ENCODE assay signal across 14 cellular contexts in the genomic region with DNA sequence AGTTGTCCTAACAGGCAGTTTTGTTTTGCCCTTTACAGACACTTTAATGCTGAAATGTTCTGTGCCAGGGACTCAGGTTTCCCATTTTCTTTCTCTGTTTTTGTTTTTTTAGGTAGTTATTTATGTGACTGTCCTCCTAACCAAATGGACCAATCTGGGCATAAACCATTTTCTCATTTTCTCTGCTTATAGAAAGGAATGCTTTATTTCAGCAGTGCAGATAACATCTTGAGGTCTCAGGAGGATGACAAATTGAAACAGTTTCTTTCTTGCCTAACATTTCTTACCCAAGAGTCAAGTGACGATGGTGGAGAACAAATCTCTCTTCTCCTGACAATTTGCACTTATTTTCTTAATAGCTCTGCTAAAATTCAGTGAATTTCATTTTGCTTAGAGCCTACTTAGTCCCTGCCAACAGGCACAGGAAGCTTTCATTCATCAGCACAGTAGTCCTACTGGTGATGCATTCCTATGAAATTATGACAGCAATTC.
DNase-seq lines count a peak whose midpoint lies in the region; ATAC-seq and TF ChIP-seq lines count a peak whose summit lies in the region.
"Had no signal": no experiment of that assay in that cellular context is flagged by ENCODE, and none has a peak within 500 bp of the region (broad histone marks: within the 10 kb centered on the region; RNA-seq: fewer than 3 reads in every experiment).

No MANE protein-coding gene starts in this region.

- intact Hi-C loops in activated CD4-positive, alpha-beta memory T cell treated with anti-CD3 and anti-CD28 coated beads for 36 hours (cut with micrococcal nuclease) = no loop called here

- WGBS in gastroesophageal sphincter (ENCODE audit: low coverage in 1 of 2), 2 donors = 27 to 80% methylated on average over 1 of the region's 1 CpG
- WGBS in smooth muscle cell (ENCODE audit: low lambda C conversion rate) = 53% methylated on average over 1 of the region's 1 CpG

- H4K20me1 ChIP-seq in smooth muscle cell (ENCODE audit: low read depth) = peaks cover 9% of the 10 kb centered on the region

- H3K4me2 ChIP-seq in smooth muscle cell = no peak overlapping the region

- H3K4me1 Mint-ChIP-seq in activated CD4-positive, alpha-beta memory T cell treated with anti-CD3 and anti-CD28 coated beads, Interleukin-2, amount 10 ng/mL, durations not matched to agents 7 days and 5 days = peaks cover 10% of the 10 kb centered on the region
- H3K4me1 Mint-ChIP-seq in activated CD4-positive, alpha-beta memory T cell treated with anti-CD3 and anti-CD28 coated beads for 36 hours (ENCODE audit: low read depth) = no peaks in the 10 kb centered on the region

- no peak for TF ChIP-seq EP300 in gastroesophageal sphincter (IDR thresholded peaks at IDR 0.05)

- ATAC-seq in gastroesophageal sphincter = peak; percentile 70
- no peak for ATAC-seq in GM18870 (IDR thresholded peaks at IDR 0.05; ENCODE audit: unreplicated experiment)

- H2AFZ ChIP-seq in smooth muscle cell (ENCODE audit: low read depth) = no peak overlapping the region

- no peaks in the 10 kb centered on the region for H3K36me3 Mint-ChIP-seq in activated CD4-positive, alpha-beta memory T cell treated with anti-CD3 and anti-CD28 coated beads, Interleukin-2, amount 10 ng/mL, durations not matched to agents 7 days and 5 days (ENCODE audit: low read depth)
- H3K36me3 Mint-ChIP-seq in activated CD4-positive, alpha-beta memory T cell treated with anti-CD3 and anti-CD28 coated beads for 36 hours = no peaks in the 10 kb centered on the region

- no peak for DNase-seq in activated CD4-positive, alpha-beta memory T cell treated with anti-CD3 and anti-CD28 coated beads, Interleukin-2, amount 10 ng/mL, durations not matched to agents 7 days and 5 days
- DNase-seq in activated CD4-positive, alpha-beta memory T cell treated with anti-CD3 and anti-CD28 coated beads for 36 hours = no peak
- DNase-seq in adipocyte (ENCODE audit: low read depth) (peak; percentile 84), smooth muscle cell (lab: John Stamatoyannopoulos, UW; ENCODE audit: unreplicated experiment) (no peak), RKO (ENCODE audit: low spot score) (no peak), GOT3 (lab: John Stamatoyannopoulos, UW) (no peak)
- DNase-seq: 8988T, activated gamma-delta T cell, GF-D8, NCI-H2081 treated with DMSO at 0.1 percent for 48 hours, SHP77 treated with DMSO at 0.1 percent for 48 hours had no signal

- CTCF ChIA-PET in activated CD4-positive, alpha-beta memory T cell treated with anti-CD3 and anti-CD28 coated beads, Interleukin-2, amount 10 ng/mL, durations not matched to agents 7 days and 5 days (lab: Charles Lee) = no interaction called here
- CTCF ChIA-PET in activated CD4-positive, alpha-beta memory T cell treated with anti-CD3 and anti-CD28 coated beads for 36 hours (lab: Charles Lee) = no interaction called here

- TF ChIP-seq CTCF in gastroesophageal sphincter (IDR thresholded peaks at IDR 0.05) (no peak), smooth muscle cell (IDR thresholded peaks at IDR 0.05; ENCODE audit: borderline replicate concordance, insufficient read depth, poor library complexity, severe bottlenecking) (no peak)

- H3K27ac Mint-ChIP-seq in activated CD4-positive, alpha-beta memory T cell treated with anti-CD3 and anti-CD28 coated beads, Interleukin-2, amount 10 ng/mL, durations not matched to agents 7 days and 5 days = peak overlapping the region; percentile 14
- H3K27ac Mint-ChIP-seq in activated CD4-positive, alpha-beta memory T cell treated with anti-CD3 and anti-CD28 coated beads for 36 hours = no peak overlapping the region

- no peaks in the 10 kb centered on the region for H3K36me3 ChIP-seq in adipocyte (ENCODE audit: control insufficient read depth, insufficient read depth, low read length, severe bottlenecking)
- H3K36me3 ChIP-seq in gastroesophageal sphincter = no peaks in the 10 kb centered on the region
- H3K36me3 ChIP-seq in smooth muscle cell (ENCODE audit: low read depth) = no peaks in the 10 kb centered on the region

- H3K9me3 Mint-ChIP-seq in activated CD4-positive, alpha-beta memory T cell treated with anti-CD3 and anti-CD28 coated beads, Interleukin-2, amount 10 ng/mL, durations not matched to agents 7 days and 5 days = no peaks in the 10 kb centered on the region
- H3K9me3 Mint-ChIP-seq in activated CD4-positive, alpha-beta memory T cell treated with anti-CD3 and anti-CD28 coated beads for 36 hours = peaks cover 3% of the 10 kb centered on the region

- H3K9ac ChIP-seq in adipocyte (ENCODE audit: low read length) (peak overlapping the region; percentile 31), smooth muscle cell (ENCODE audit: low read depth) (no peak overlapping the region)

- POLR2A ChIA-PET in activated CD4-positive, alpha-beta memory T cell treated with anti-CD3 and anti-CD28 coated beads, Interleukin-2, amount 10 ng/mL, durations not matched to agents 7 days and 5 days (lab: Charles Lee) = interaction anchor here (1.0 kb wide), 1 partner anchor 22 kb away, joined by 3 read pairs; no protein-coding TSS in a partner anchor
- POLR2A ChIA-PET in activated CD4-positive, alpha-beta memory T cell treated with anti-CD3 and anti-CD28 coated beads for 36 hours (lab: Charles Lee) = no interaction called here

- no peaks in the 10 kb centered on the region for H3K79me2 ChIP-seq in smooth muscle cell (ENCODE audit: low read depth)

- H3F3A ChIP-seq in smooth muscle cell (ENCODE audit: low read depth) = no peaks in the 10 kb centered on the region

- H3K27me3 Mint-ChIP-seq in activated CD4-positive, alpha-beta memory T cell treated with anti-CD3 and anti-CD28 coated beads, Interleukin-2, amount 10 ng/mL, durations not matched to agents 7 days and 5 days = peaks cover 13% of the 10 kb centered on the region
- peaks cover 6% of the 10 kb centered on the region for H3K27me3 Mint-ChIP-seq in activated CD4-positive, alpha-beta memory T cell treated with anti-CD3 and anti-CD28 coated beads for 36 hours
- H3K27me3 Mint-ChIP-seq: brain had no signal

- H3K9me3 ChIP-seq in adipocyte (ENCODE audit: control insufficient read depth, low read length) (no peaks in the 10 kb centered on the region), gastroesophageal sphincter (no peaks in the 10 kb centered on the region), smooth muscle cell (replicated peaks; ENCODE audit: low read depth) (no peaks in the 10 kb centered on the region)

- TF ChIP-seq POLR2A in gastroesophageal sphincter (IDR thresholded peaks at IDR 0.05) = no peak

- H3K27me3 ChIP-seq in adipocyte (replicated peaks; ENCODE audit: control insufficient read depth, insufficient read depth, low read length) = no peaks in the 10 kb centered on the region
- no peaks in the 10 kb centered on the region for H3K27me3 ChIP-seq in gastroesophageal sphincter
- no peaks in the 10 kb centered on the region for H3K27me3 ChIP-seq in smooth muscle cell (ENCODE audit: low read depth)

- H3K27ac ChIP-seq in gastroesophageal sphincter = no peak overlapping the region
- H3K27ac ChIP-seq in smooth muscle cell (ENCODE audit: low read depth) = peak overlapping the region; percentile 20

- H3K4me1 ChIP-seq in adipocyte (ENCODE audit: control insufficient read depth, insufficient read depth, low read length) = peaks cover 40% of the 10 kb centered on the region
- H3K4me1 ChIP-seq in gastroesophageal sphincter = peaks cover 0 to 36% (median 0%) of the 10 kb centered on the region in 3 donors
- no peaks in the 10 kb centered on the region for H3K4me1 ChIP-seq in smooth muscle cell (ENCODE audit: low read depth)

- H3K4me3 ChIP-seq in adipocyte (ENCODE audit: low read length) (peak overlapping the region; percentile 38), gastroesophageal sphincter (no peak overlapping the region), smooth muscle cell (no peak overlapping the region)

- no peak overlapping the region for H3K4me3 Mint-ChIP-seq in activated CD4-positive, alpha-beta memory T cell treated with anti-CD3 and anti-CD28 coated beads, Interleukin-2, amount 10 ng/mL, durations not matched to agents 7 days and 5 days
- H3K4me3 Mint-ChIP-seq in activated CD4-positive, alpha-beta memory T cell treated with anti-CD3 and anti-CD28 coated beads for 36 hours = no peak overlapping the region
- H3K4me3 Mint-ChIP-seq: brain had no signal
